Comparison of ENCODE assay signal across 10 cellular contexts in genomic region chr1:155077758-155078495, GRCh38. TPM values are rescaled to one million over a fixed set of nuclear protein-coding genes. Genes with fewer than 3 reads are reported as not detected.
A peak's percentile ranks its signal among the peaks of the same experiment; 100 is the strongest.
DNase-seq lines count a peak whose midpoint lies in the region; ATAC-seq and TF ChIP-seq lines count a peak whose summit lies in the region.
"Had no signal": no experiment of that assay in that cellular context is flagged by ENCODE, and none has a peak within 500 bp of the region (broad histone marks: within the 10 kb centered on the region; RNA-seq: fewer than 3 reads in every experiment).

No MANE protein-coding gene starts in this region.

- TF ChIP-seq POLR2A in heart left ventricle (IDR thresholded peaks at IDR 0.05) = no peak

- H3K36me3 ChIP-seq in heart left ventricle (no peaks in the 10 kb centered on the region), WERI-Rb-1 (no peaks in the 10 kb centered on the region), lower lobe of right lung (no peaks in the 10 kb centered on the region)

- TF ChIP-seq CTCF in heart left ventricle (IDR thresholded peaks at IDR 0.05) = no peak
- TF ChIP-seq CTCF in WERI-Rb-1 (IDR thresholded peaks at IDR 0.05; ENCODE audit: low read depth, low read length) = no peak
- TF ChIP-seq CTCF in lower lobe of right lung (IDR thresholded peaks at IDR 0.05) = no peak

- 69% methylated on average over 5 of the region's 5 CpGs for WGBS in right cardiac atrium
- 66 to 76% (median 70%) methylated on average over 5 of the region's 5 CpGs for WGBS in heart left ventricle, 4 donors

- H3K27me3 ChIP-seq in right cardiac atrium (ENCODE audit: control insufficient read depth, insufficient read depth) = no peaks in the 10 kb centered on the region
- peaks cover 26 to 46% (median 34%) of the 10 kb centered on the region in 9 donors for H3K27me3 ChIP-seq in heart left ventricle
- H3K27me3 ChIP-seq in WERI-Rb-1 (ENCODE audit: insufficient read depth, low read depth, severe bottlenecking) = peaks cover 32% of the 10 kb centered on the region
- peaks cover 40% of the 10 kb centered on the region for H3K27me3 ChIP-seq in lower lobe of right lung (ENCODE audit: low read depth)

- ATAC-seq in right cardiac atrium (no peak), heart left ventricle (no peak), lower lobe of right lung (no peak), HG03565 (IDR thresholded peaks at IDR 0.05; ENCODE audit: unreplicated experiment) (no peak), left colon (no peak)

- H3K4me3 ChIP-seq in right cardiac atrium (ENCODE audit: low read length) = no peak overlapping the region
- peak overlapping the region in 6 of 12 donors; percentile 38 to 60 (median 51) for H3K4me3 ChIP-seq in heart left ventricle
- peak overlapping the region; percentile 46 for H3K4me3 ChIP-seq in WERI-Rb-1 (ENCODE audit: low read depth, low read length)
- H3K4me3 ChIP-seq in lower lobe of right lung = peak overlapping the region; percentile 55
- H3K4me3 ChIP-seq: lung had no signal

- H3K9me3 ChIP-seq in right cardiac atrium (ENCODE audit: control insufficient read depth, low read length) (no peaks in the 10 kb centered on the region), heart left ventricle (no peaks in the 10 kb centered on the region), WERI-Rb-1 (ENCODE audit: severe bottlenecking) (no peaks in the 10 kb centered on the region), lower lobe of right lung (no peaks in the 10 kb centered on the region)

- H3K4me1 ChIP-seq in right cardiac atrium (ENCODE audit: control insufficient read depth, insufficient read depth, low read length) (peaks cover 3% of the 10 kb centered on the region), heart left ventricle (peaks cover 13 to 48% (median 41%) of the 10 kb centered on the region in 12 donors), lower lobe of right lung (peaks cover 42% of the 10 kb centered on the region)

- H3K27ac ChIP-seq in right cardiac atrium (ENCODE audit: low read length) (no peak overlapping the region), heart left ventricle (no peak overlapping the region), WERI-Rb-1 (peak overlapping the region; percentile 15), lower lobe of right lung (no peak overlapping the region)

- intact Hi-C loops in right cardiac atrium (cut with DNase I) (loop anchor here in 1 of 4 donors (10.0 kb wide), 1 partner anchor 523 kb away; the partner anchor contains the start of gene UBE2Q1), heart left ventricle (cut with DNase I) (no loop called here), lower lobe of right lung (cut with DNase I) (no loop called here), left colon (cut with DNase I, micrococcal nuclease) (no loop called here)

- DNase-seq in right cardiac atrium = peak in 2 of 3 donors; percentile 46 to 50
- DNase-seq in heart left ventricle = no peak
- peak; percentile 57 for DNase-seq in WERI-Rb-1
- DNase-seq in lower lobe of right lung = no peak
- no peak for DNase-seq in islet precursor cell
- no peak for DNase-seq in ACHN
- no peak for DNase-seq in left colon
- DNase-seq: cortex of kidney had no signal

- in situ Hi-C loops in ACHN (cut with HindIII; ENCODE audit: low pct_ligation_motif_present, low pct_unique_long_range_greater_than_20kb, low sequenced_read_pairs) = no loop called here

RNA-seq across cellular contexts. Expression of gene EFNA3, which starts 0.7 kb away (rescaled TPM):
- total RNA-seq in right cardiac atrium (1 to 10 TPM in 3 of 4 donors, under 1 TPM in 1; 0.78 to 1.9 (median 1.2) TPM), heart left ventricle (1 to 10 TPM in 2 of 9 donors, under 1 TPM in 7; 0.20 to 2.4 (median 0.61) TPM), lower lobe of right lung (1.0 TPM), left colon (10 to 100 TPM in 1 of 2 donors, 1 to 10 TPM in 1; 7.7 to 23.1 TPM)
- polyA plus RNA-seq in right cardiac atrium (1.1 TPM), heart left ventricle (1 to 10 TPM in 1 of 2 donors, under 1 TPM in 1; 0.61 to 1.9 TPM)

RNA-seq across cellular contexts. Expression of gene EFNA4, which starts 14.4 kb away (rescaled TPM):
- 1 to 10 TPM; 3.3 to 4.2 (median 3.7) TPM for total RNA-seq in right cardiac atrium
- 3.0 TPM for polyA plus RNA-seq in right cardiac atrium
- 1 to 10 TPM; 1.1 to 3.3 (median 2.2) TPM for total RNA-seq in heart left ventricle
- polyA plus RNA-seq in heart left ventricle = 1 to 10 TPM; 2.0 to 4.8 TPM
- total RNA-seq in lower lobe of right lung = 7.4 TPM
- total RNA-seq in left colon = 10 to 100 TPM; 23.0 to 33.5 TPM

RNA-seq across cellular contexts. Expression of gene ADAM15, which starts 26.8 kb away (rescaled TPM):
- total RNA-seq in right cardiac atrium = 100 to 1,000 TPM in 1 of 4 donors, 10 to 100 TPM in 3; 51.2 to 106 (median 63.6) TPM
- 68.4 TPM for polyA plus RNA-seq in right cardiac atrium
- 100 to 1,000 TPM in 3 of 9 donors, 10 to 100 TPM in 6; 55.8 to 199 (median 67.5) TPM for total RNA-seq in heart left ventricle
- polyA plus RNA-seq in heart left ventricle = 100 to 1,000 TPM; 112 to 113 TPM
- 121 TPM for total RNA-seq in lower lobe of right lung
- 100 to 1,000 TPM in 1 of 2 donors, 10 to 100 TPM in 1; 88.9 to 160 TPM for total RNA-seq in left colon

RNA-seq across cellular contexts. Expression of gene DCST1, which starts 44.3 kb away (rescaled TPM):
- total RNA-seq in right cardiac atrium = not detected
- polyA plus RNA-seq in right cardiac atrium = not detected
- not detected for total RNA-seq in heart left ventricle
- polyA plus RNA-seq in heart left ventricle = not detected
- total RNA-seq in lower lobe of right lung = not detected
- total RNA-seq in left colon = under 1 TPM in 1 of 2 donors, not detected in 1; 0.21 TPM

RNA-seq across cellular contexts. Expression of gene DCST2, which starts 44.3 kb away (rescaled TPM):
- total RNA-seq in right cardiac atrium (under 1 TPM in 3 of 4 donors, not detected in 1; 0.25 to 0.33 (median 0.32) TPM), heart left ventricle (under 1 TPM in 8 of 9 donors, not detected in 1; 0.14 to 0.62 (median 0.35) TPM), lower lobe of right lung (1.4 TPM), left colon (1 to 10 TPM; 1.5 to 3.6 TPM)
- polyA plus RNA-seq in right cardiac atrium (0.23 TPM), heart left ventricle (under 1 TPM; 0.17 to 0.65 TPM)

Comparison
In these comparisons a context has a peak if more than half of its experiments do, and no peak if none do; other contexts are left out.
1. DNase-seq: peak in right cardiac atrium (2 of 3) and WERI-Rb-1 (single experiment); none in heart left ventricle (0 of 5), lower lobe of right lung (single experiment), islet precursor cell (single experiment), ACHN (single experiment) and left colon (0 of 2).